Comparison of ENCODE assay signal across 8 cellular contexts in genomic region chr10:114876602-114877300, GRCh38. TPM values are rescaled to one million over a fixed set of nuclear protein-coding genes. Genes with fewer than 3 reads are reported as not detected.
DNase-seq lines count a peak whose midpoint lies in the region; ATAC-seq and TF ChIP-seq lines count a peak whose summit lies in the region.

No MANE protein-coding gene starts in this region.

- H3K27ac ChIP-seq in DND-41 (ENCODE audit: low read length) (no peak overlapping the region), gastroesophageal sphincter (no peak overlapping the region), trophoblast cell (ENCODE audit: low read depth, low read length) (no peak overlapping the region)

- peaks cover 21% of the 10 kb centered on the region for H3K27me3 Mint-ChIP-seq in activated T-helper 1 cell treated with anti-CD3 and anti-CD28 coated beads, Interleukin-12 subunit alpha, Interleukin-12 subunit beta, Interleukin-2, Interleukin-4 antibody, amounts not matched to agents 30 ng/mL and 10 ng/mL and 1 ng/mL, durations not matched to agents 14 hours and 24 hours and 36 hours (ENCODE audit: insufficient read depth)

- no peak for TF ChIP-seq POLR2A in gastroesophageal sphincter (IDR thresholded peaks at IDR 0.05)

- DNase-seq in DND-41 (peak; percentile 41), NCI-H748 treated with DMSO at 0.1 percent for 48 hours (lab: John Stamatoyannopoulos, UW) (peak; percentile 29), trophoblast cell (peak; percentile 26 to 67), GOT3 (lab: John Stamatoyannopoulos, UW) (no peak)
- DNase-seq in activated T-helper 1 cell treated with anti-CD3 and anti-CD28 coated beads, Interleukin-12 subunit alpha, Interleukin-12 subunit beta, Interleukin-2, Interleukin-4 antibody, amounts not matched to agents 30 ng/mL and 10 ng/mL and 1 ng/mL, durations not matched to agents 14 hours and 24 hours and 36 hours (ENCODE audit: low spot score): peak; percentile 15

- H3K4me3 Mint-ChIP-seq in activated T-helper 1 cell treated with anti-CD3 and anti-CD28 coated beads, Interleukin-12 subunit alpha, Interleukin-12 subunit beta, Interleukin-2, Interleukin-4 antibody, amounts not matched to agents 30 ng/mL and 10 ng/mL and 1 ng/mL, durations not matched to agents 14 hours and 24 hours and 36 hours: no peak overlapping the region

- no peaks in the 10 kb centered on the region for H3K27me3 ChIP-seq in DND-41 (ENCODE audit: insufficient read depth, low read length, poor library complexity)
- peaks cover 19% of the 10 kb centered on the region for H3K27me3 ChIP-seq in gastroesophageal sphincter
- H3K27me3 ChIP-seq in trophoblast cell (ENCODE audit: insufficient read depth, low read length): no peaks in the 10 kb centered on the region

- no peak overlapping the region for H3K4me2 ChIP-seq in DND-41 (ENCODE audit: insufficient read depth, low read length)
- H3K4me2 ChIP-seq in trophoblast cell (ENCODE audit: low read length): no peak overlapping the region

- H3K9me3 Mint-ChIP-seq in activated T-helper 1 cell treated with anti-CD3 and anti-CD28 coated beads, Interleukin-12 subunit alpha, Interleukin-12 subunit beta, Interleukin-2, Interleukin-4 antibody, amounts not matched to agents 30 ng/mL and 10 ng/mL and 1 ng/mL, durations not matched to agents 14 hours and 24 hours and 36 hours: no peaks in the 10 kb centered on the region

- no peaks in the 10 kb centered on the region for H3K36me3 Mint-ChIP-seq in activated T-helper 1 cell treated with anti-CD3 and anti-CD28 coated beads, Interleukin-12 subunit alpha, Interleukin-12 subunit beta, Interleukin-2, Interleukin-4 antibody, amounts not matched to agents 30 ng/mL and 10 ng/mL and 1 ng/mL, durations not matched to agents 14 hours and 24 hours and 36 hours (ENCODE audit: low read depth)

- H3K79me2 ChIP-seq in DND-41 (ENCODE audit: insufficient read depth, low read length) (no peaks in the 10 kb centered on the region), trophoblast cell (ENCODE audit: control insufficient read depth, insufficient read depth, low read length, poor library complexity) (no peaks in the 10 kb centered on the region)

- H2BK120ac ChIP-seq in trophoblast cell (ENCODE audit: insufficient read depth, low read length, poor library complexity): no peak overlapping the region

- no peaks in the 10 kb centered on the region for H4K20me1 ChIP-seq in DND-41 (ENCODE audit: insufficient read depth, low read length)

- ATAC-seq in DND-41 (ENCODE audit: insufficient read depth, low read depth) (peak; percentile 70), GM19395 (IDR thresholded peaks at IDR 0.05; ENCODE audit: unreplicated experiment) (peak; percentile 75), HG03342 (IDR thresholded peaks at IDR 0.05; ENCODE audit: unreplicated experiment) (peak; percentile 66), gastroesophageal sphincter (peak; percentile 65)

- H3K14ac ChIP-seq in trophoblast cell (ENCODE audit: low read length): no peak overlapping the region

- no peak overlapping the region for H2AK5ac ChIP-seq in trophoblast cell (ENCODE audit: low read length)

- H3K9ac ChIP-seq in DND-41 (ENCODE audit: low read depth, low read length) (no peak overlapping the region), trophoblast cell (ENCODE audit: low read length) (no peak overlapping the region)

- H4K8ac ChIP-seq in trophoblast cell (ENCODE audit: low read depth, low read length): no peak overlapping the region

- H3K4me1 ChIP-seq in DND-41 (ENCODE audit: insufficient read depth, low read length) (peaks cover 7% of the 10 kb centered on the region), gastroesophageal sphincter (peaks cover 0 to 11% (median 0%) of the 10 kb centered on the region in 3 donors), trophoblast cell (ENCODE audit: control insufficient read depth in 1 of 2, insufficient read depth in 2 of 2, low read length in 2 of 2) (peaks cover 0 to 6% of the 10 kb centered on the region in 2 experiments)

- H3K9me3 ChIP-seq in DND-41 (ENCODE audit: insufficient read depth, low read length, severe bottlenecking) (no peaks in the 10 kb centered on the region), gastroesophageal sphincter (no peaks in the 10 kb centered on the region), trophoblast cell (ENCODE audit: insufficient read depth, low read depth, low read length) (no peaks in the 10 kb centered on the region)

- no peak overlapping the region for H3K27ac Mint-ChIP-seq in activated T-helper 1 cell treated with anti-CD3 and anti-CD28 coated beads, Interleukin-12 subunit alpha, Interleukin-12 subunit beta, Interleukin-2, Interleukin-4 antibody, amounts not matched to agents 30 ng/mL and 10 ng/mL and 1 ng/mL, durations not matched to agents 14 hours and 24 hours and 36 hours

- H2AFZ ChIP-seq in DND-41 (ENCODE audit: low read depth, low read length) (no peak overlapping the region), trophoblast cell (ENCODE audit: insufficient read depth, low read length, poor library complexity) (no peak overlapping the region)

- intact Hi-C loops in activated T-helper 1 cell treated with anti-CD3 and anti-CD28 coated beads, Interleukin-12 subunit alpha, Interleukin-12 subunit beta, Interleukin-2, Interleukin-4 antibody, amounts not matched to agents 30 ng/mL and 10 ng/mL and 1 ng/mL, durations not matched to agents 14 hours and 24 hours and 36 hours (cut with micrococcal nuclease): loop anchor here (1.0 to 10.0 kb wide), 3 partner anchors 62 to 253 kb away; partner anchors contain the start of genes ATRNL1 and TRUB1

- no peak overlapping the region for H4K91ac ChIP-seq in trophoblast cell (ENCODE audit: low read depth, low read length)

- H3K4ac ChIP-seq in trophoblast cell (ENCODE audit: low read depth, low read length): no peak overlapping the region

- no peak overlapping the region for H2BK12ac ChIP-seq in trophoblast cell (ENCODE audit: low read length)

- TF ChIP-seq EP300 in gastroesophageal sphincter (IDR thresholded peaks at IDR 0.05): no peak

- WGBS in gastroesophageal sphincter (ENCODE audit: low coverage in 1 of 2), 2 donors: 28 to 90% methylated on average over 2 to 14 of the region's 20 CpGs
- no CpG with 5 or more reads among the region's 20 CpGs for WGBS in trophoblast cell (ENCODE audit: extremely low coverage, insufficient coverage, insufficient read length)

- H3K36me3 ChIP-seq in DND-41 (ENCODE audit: insufficient read depth, low read length) (no peaks in the 10 kb centered on the region), gastroesophageal sphincter (no peaks in the 10 kb centered on the region), trophoblast cell (ENCODE audit: control insufficient read depth in 1 of 2, insufficient read depth in 2 of 2, low read length in 2 of 2) (no peaks in the 10 kb centered on the region)

- TF ChIP-seq CTCF in DND-41 (IDR thresholded peaks at IDR 0.05; ENCODE audit: borderline replicate concordance, extremely low read depth, low read length, poor library complexity, severe bottlenecking) (peak; percentile 69), gastroesophageal sphincter (IDR thresholded peaks at IDR 0.05) (peak; percentile 10 to 76 (median 49))

- no peak overlapping the region for H2BK5ac ChIP-seq in trophoblast cell (ENCODE audit: low read depth, low read length, poor library complexity)

- no peak overlapping the region for H4K12ac ChIP-seq in trophoblast cell (ENCODE audit: low read depth, low read length)

- H3K4me3 ChIP-seq in DND-41 (ENCODE audit: low read depth in 1 of 2, low read length in 2 of 2) (no peak overlapping the region), gastroesophageal sphincter (no peak overlapping the region), trophoblast cell (ENCODE audit: low read depth, low read length) (no peak overlapping the region)

- peaks cover 32% of the 10 kb centered on the region for H3K4me1 Mint-ChIP-seq in activated T-helper 1 cell treated with anti-CD3 and anti-CD28 coated beads, Interleukin-12 subunit alpha, Interleukin-12 subunit beta, Interleukin-2, Interleukin-4 antibody, amounts not matched to agents 30 ng/mL and 10 ng/mL and 1 ng/mL, durations not matched to agents 14 hours and 24 hours and 36 hours (ENCODE audit: low read depth)

- no peak overlapping the region for H3K23ac ChIP-seq in trophoblast cell (ENCODE audit: low read length)

- peaks cover 2% of the 10 kb centered on the region for H3K79me1 ChIP-seq in trophoblast cell (ENCODE audit: low read length)

- H3K18ac ChIP-seq in trophoblast cell (ENCODE audit: low read length): no peak overlapping the region

RNA-seq across cellular contexts. Expression of gene FHIP2A, which starts 55.2 kb away (rescaled TPM):
- 25.0 and 29.0 TPM in 2 replicates for total RNA-seq in activated T-helper 1 cell treated with anti-CD3 and anti-CD28 coated beads, Interleukin-12 subunit alpha, Interleukin-12 subunit beta, Interleukin-2, Interleukin-4 antibody, amounts not matched to agents 30 ng/mL and 10 ng/mL and 1 ng/mL, durations not matched to agents 14 hours and 24 hours and 36 hours
- total RNA-seq in gastroesophageal sphincter: 10 to 100 TPM; 33.4 to 51.5 (median 35.9) TPM
- 13.1 TPM in 2 replicates for polyA plus RNA-seq in trophoblast cell (2013)
